Comparison of ENCODE assay signal across 15 cellular contexts in the genomic region with DNA sequence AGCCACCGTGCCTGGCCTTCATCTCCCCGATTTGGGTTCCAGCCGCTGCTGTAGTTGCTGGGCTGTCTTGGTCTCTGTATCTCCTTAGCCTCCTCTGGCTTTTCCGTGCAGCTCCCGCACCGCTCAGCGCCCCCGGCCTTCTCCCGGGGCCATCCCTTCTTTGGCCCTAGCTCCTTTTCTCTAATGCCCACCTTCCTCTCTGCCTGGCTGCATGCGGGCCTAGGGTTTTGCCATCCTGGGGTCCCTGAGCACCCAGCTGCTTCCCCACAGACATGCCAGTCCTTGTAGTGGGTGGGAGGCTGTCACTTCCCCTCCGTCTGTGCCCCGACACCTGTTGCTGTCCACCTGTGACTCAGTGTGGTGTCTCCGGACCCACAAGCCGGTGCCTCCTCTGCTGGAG. TPM values are rescaled to one million over a fixed set of nuclear protein-coding genes. Genes with fewer than 3 reads are reported as not detected.
"Had no signal": no experiment of that assay in that cellular context is flagged by ENCODE, and none has a peak within 500 bp of the region (broad histone marks: within the 10 kb centered on the region; RNA-seq: fewer than 3 reads in every experiment).

No MANE protein-coding gene starts in this region.

- H3K4me3 Mint-ChIP-seq: activated naive CD4-positive, alpha-beta T cell treated with anti-CD3 and anti-CD28 coated beads for 36 hours; activated T-helper 17 cell treated with anti-CD3 and anti-CD28 coated beads, Interleukin-2, amount 50 U/mL, for 72 hours; natural killer cell treated with Interleukin-12 subunit alpha and Interleukin-12 subunit beta and Interleukin-15 and Interleukin-18, amount 100 ng/mL, for 72 hours; T-cell had no signal

- H3K27ac Mint-ChIP-seq: activated naive CD4-positive, alpha-beta T cell treated with anti-CD3 and anti-CD28 coated beads for 36 hours; activated T-helper 17 cell treated with anti-CD3 and anti-CD28 coated beads, Interleukin-2, amount 50 U/mL, for 72 hours; T-cell had no signal

- ATAC-seq: activated T-helper 17 cell treated with anti-CD3 and anti-CD28 coated beads, Interleukin-2, amount 50 U/mL, for 72 hours; T-cell had no signal

- DNase-seq: activated CD4-positive, alpha-beta T cell treated with anti-CD3 and anti-CD28 coated beads, Interleukin-2, amount 50 U/mL, for 48 hours; activated CD4-positive, CD25-positive, alpha-beta regulatory T cell treated with anti-CD3 and anti-CD28 coated beads, Interleukin-2, amount 50 U/mL, for 72 hours; activated naive CD4-positive, alpha-beta T cell treated with anti-CD3 and anti-CD28 coated beads for 36 hours; left ventricle myocardium inferior; mesendoderm; stimulated activated CD4-positive, alpha-beta T cell treated with anti-CD3 and anti-CD28 coated beads, Interleukin-12 subunit alpha, Interleukin-12 subunit beta, amount 100 ng/mL, for 4 hours; stimulated activated CD4-positive, alpha-beta T cell treated with anti-CD3 and anti-CD28 coated beads, Interleukin-2, amount 100 ng/mL, for 24 hours; stimulated activated naive CD4-positive, alpha-beta T cell; substantia nigra; T-cell; T-helper 9 cell; uterus had no signal

- H3K27me3 Mint-ChIP-seq: activated T-helper 17 cell treated with anti-CD3 and anti-CD28 coated beads, Interleukin-2, amount 50 U/mL, for 72 hours; natural killer cell treated with Interleukin-12 subunit alpha and Interleukin-12 subunit beta and Interleukin-15 and Interleukin-18, amount 100 ng/mL, for 72 hours; T-cell had no signal

- H3K4me1 Mint-ChIP-seq: activated T-helper 17 cell treated with anti-CD3 and anti-CD28 coated beads, Interleukin-2, amount 50 U/mL, for 72 hours; T-cell had no signal

- H3K36me3 Mint-ChIP-seq: natural killer cell treated with Interleukin-12 subunit alpha and Interleukin-12 subunit beta and Interleukin-15 and Interleukin-18, amount 100 ng/mL, for 72 hours; T-cell had no signal

- H3K9me3 Mint-ChIP-seq: activated naive CD4-positive, alpha-beta T cell treated with anti-CD3 and anti-CD28 coated beads for 36 hours; activated T-helper 17 cell treated with anti-CD3 and anti-CD28 coated beads, Interleukin-2, amount 50 U/mL, for 72 hours; natural killer cell treated with Interleukin-12 subunit alpha and Interleukin-12 subunit beta and Interleukin-15 and Interleukin-18, amount 100 ng/mL, for 72 hours; T-cell had no signal

RNA-seq across cellular contexts. Expression of a gene that starts 36.4 kb away (rescaled TPM):
- total RNA-seq: activated naive CD4-positive, alpha-beta T cell treated with anti-CD3 and anti-CD28 coated beads for 36 hours; activated T-helper 17 cell treated with anti-CD3 and anti-CD28 coated beads, Interleukin-2, amount 50 U/mL, for 72 hours; natural killer cell treated with Interleukin-12 subunit alpha and Interleukin-12 subunit beta and Interleukin-15 and Interleukin-18, amount 100 ng/mL, for 72 hours; sigmoid colon; T-cell had no signal
